ENCODE assay signal across 13 cellular contexts in the genomic region with DNA sequence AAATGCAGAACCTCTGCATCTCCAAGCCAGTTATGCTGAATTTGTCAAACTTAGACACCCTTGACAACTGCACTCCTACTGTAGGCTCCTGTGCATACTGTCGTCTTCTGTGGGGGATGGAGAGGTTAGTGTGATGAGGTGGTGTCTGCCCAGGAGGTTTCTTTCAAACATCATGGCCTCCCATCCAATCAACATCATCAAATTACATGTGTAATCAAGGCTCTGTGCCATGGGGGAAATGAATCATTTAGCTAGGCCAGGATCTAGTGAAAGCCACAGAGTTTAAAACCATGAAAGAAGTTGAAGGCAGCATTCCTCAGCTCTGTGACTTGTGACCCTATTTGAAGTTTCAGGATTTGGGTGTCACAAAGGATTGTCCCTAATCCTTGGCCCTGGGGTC.
DNase-seq lines count a peak whose midpoint lies in the region; ATAC-seq and TF ChIP-seq lines count a peak whose summit lies in the region.
"Had no signal": no experiment of that assay in that cellular context is flagged by ENCODE, and none has a peak within 500 bp of the region (broad histone marks: within the 10 kb centered on the region; RNA-seq: fewer than 3 reads in every experiment).

No MANE protein-coding gene starts in this region.

- no peaks in the 10 kb centered on the region for H3K27me3 ChIP-seq in right cardiac atrium (ENCODE audit: control insufficient read depth, insufficient read depth)
- H3K27me3 ChIP-seq: cardiac muscle cell had no signal

- TF ChIP-seq CTCF in AG04449 (IDR thresholded peaks at IDR 0.05; ENCODE audit: insufficient read depth, low read length, missing control alignments) (no peak), GM20000 (IDR thresholded peaks at IDR 0.05; ENCODE audit: extremely low read depth, missing control alignments) (no peak)

- no peak for ATAC-seq in right cardiac atrium

- H3K4me1 ChIP-seq in right cardiac atrium (ENCODE audit: control insufficient read depth, insufficient read depth, low read length) = peaks cover 2% of the 10 kb centered on the region

- no peaks in the 10 kb centered on the region for H3K9me3 ChIP-seq in right cardiac atrium (ENCODE audit: control insufficient read depth, low read length)

- 85% methylated on average over 1 of the region's 1 CpG for WGBS in right cardiac atrium

- POLR2A ChIA-PET in AG04449 (lab: Yijun Ruan, JAX) = no interaction called here

- DNase-seq in AG04449 (ENCODE audit: low read depth, low spot score) = peak; percentile 42
- DNase-seq in HS-5 (ENCODE audit: low read depth) = peak; percentile 84
- DNase-seq in astrocyte of the hippocampus (ENCODE audit: low read depth, low spot score) = peak; percentile 74
- peak; percentile 70 for DNase-seq in glomerular endothelial cell (ENCODE audit: extremely low read depth, low read depth, low spot score)
- no peak for DNase-seq in activated gamma-delta T cell (lab: John Stamatoyannopoulos, UW)
- no peak for DNase-seq in GM20000 (ENCODE audit: low spot score)
- DNase-seq in right cardiac atrium = no peak
- DNase-seq in HUDEP-2 (lab: John Stamatoyannopoulos, UW; ENCODE audit: unreplicated experiment in 76 of 76) = no peak
- DNase-seq: activated CD8-positive, alpha-beta memory T cell treated with anti-CD3 and anti-CD28 coated beads for 24 hours; activated gamma-delta T cell treated with Interleukin-2 at 50 U/mL for 16 hours; MV-4-11; WERI-Rb-1 had no signal

- H3K4me3 ChIP-seq in AG04449 (ENCODE audit: low read depth, low read length) (no peak overlapping the region), right cardiac atrium (ENCODE audit: low read length) (no peak overlapping the region)
- H3K4me3 ChIP-seq: cardiac muscle cell had no signal

- intact Hi-C loops in right cardiac atrium (cut with DNase I) = no loop called here

- CTCF ChIA-PET in AG04449 (lab: Yijun Ruan, JAX) = no interaction called here

- H3K27ac ChIP-seq in right cardiac atrium (ENCODE audit: low read length) = no peak overlapping the region
- H3K27ac ChIP-seq: cardiac muscle cell, WERI-Rb-1 had no signal

Comparison
In these comparisons a context has a peak if more than half of its experiments do, and no peak if none do; other contexts are left out.
1. DNase-seq: peak in AG04449 (single experiment), HS-5 (single experiment), astrocyte of the hippocampus (single experiment) and glomerular endothelial cell (single experiment); none in activated gamma-delta T cell (single experiment), GM20000 (single experiment), right cardiac atrium (0 of 3) and HUDEP-2 (0 of 76).